18 cellular contexts compared by ENCODE assay signal in the genomic region with DNA sequence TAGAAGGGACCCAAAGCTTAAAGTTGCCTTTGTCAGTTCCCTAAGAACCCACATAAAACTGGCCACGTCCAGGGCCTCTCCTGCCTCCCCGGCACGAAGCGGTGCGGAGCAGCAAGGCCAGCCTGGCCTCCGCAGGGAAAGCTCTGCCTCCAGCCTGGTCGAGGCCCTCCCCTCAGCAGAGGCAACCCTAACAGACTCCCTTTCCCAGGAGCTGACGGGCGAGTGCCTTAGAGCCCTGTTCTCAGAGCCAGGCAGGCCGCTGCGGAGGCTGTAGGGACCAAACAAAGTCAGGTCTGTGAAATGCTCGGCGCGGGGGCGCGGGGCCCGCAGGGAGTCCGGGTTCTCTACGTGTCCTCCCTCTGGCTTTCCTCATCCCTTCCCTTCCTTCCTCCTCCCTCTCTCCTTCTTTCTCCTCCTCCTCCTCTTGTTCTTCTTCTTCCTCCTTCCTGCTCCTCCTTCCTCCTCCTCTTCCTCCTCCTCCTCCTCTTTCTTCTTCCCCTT. TPM values are rescaled to one million over a fixed set of nuclear protein-coding genes. Genes with fewer than 3 reads are reported as not detected.
A peak's percentile ranks its signal among the peaks of the same experiment; 100 is the strongest.
DNase-seq lines count a peak whose midpoint lies in the region; ATAC-seq and TF ChIP-seq lines count a peak whose summit lies in the region.
"Had no signal": no experiment of that assay in that cellular context is flagged by ENCODE, and none has a peak within 500 bp of the region (broad histone marks: within the 10 kb centered on the region; RNA-seq: fewer than 3 reads in every experiment).

No MANE protein-coding gene starts in this region.

- CTCF ChIA-PET in Calu3 (lab: Charles Lee) (no interaction called here), PC-9 (lab: Charles Lee) (no interaction called here), SK-N-SH (lab: Yijun Ruan, JAX) (no interaction called here)

- no peak for TF ChIP-seq POLR2A in esophagus squamous epithelium (IDR thresholded peaks at IDR 0.05)

- H3K79me2 ChIP-seq in PC-9 (ENCODE audit: low read depth) (0 out of 2 replicates have a peak, but pooled peaks cover 4% of the 10 kb centered on the region), SK-N-SH (ENCODE audit: insufficient read depth) (no peaks in the 10 kb centered on the region)

- ATAC-seq in GM21723 (IDR thresholded peaks at IDR 0.05; ENCODE audit: unreplicated experiment): no peak
- no peak for ATAC-seq in stimulated activated memory B cell treated with anti-CD40 and anti-IgM and Interleukin-4, amounts not matched to agents 10 μg/mL and 1 μg/mL and 100 μg/mL, for 72 hours

- H3F3A ChIP-seq in PC-9 (ENCODE audit: insufficient read depth, low read depth) (peaks cover 38% of the 10 kb centered on the region), SK-N-SH (replicated peaks; ENCODE audit: insufficient read depth) (peaks cover 3% of the 10 kb centered on the region)

- no peak for DNase-seq in Calu3
- DNase-seq in PC-9: no peak
- DNase-seq in esophagus squamous epithelium (lab: John Stamatoyannopoulos, UW): no peak
- peak; percentile 34 for DNase-seq in nephron progenitor cell
- no peak for DNase-seq in HCEC 1CT
- DNase-seq in SK-N-SH: no peak
- DNase-seq: activated CD8-positive, alpha-beta T cell treated with anti-CD3 and anti-CD28 coated beads, Interleukin-2, amount 10 ng/mL, durations not matched to agents 7 days and 5 days; colonic mucosa; DMS 273 treated with DMSO at 0.1 percent for 48 hours; erythroblast; naive thymus-derived CD8-positive, alpha-beta T cell; NCI-H2171 treated with DMSO at 0.1 percent for 48 hours; NK-92 treated with Interleukin-12 subunit alpha and Interleukin-12 subunit beta, amount 100 ng/mL, for 24 hours had no signal

- H3K4me1 ChIP-seq in PC-9 (replicated peaks; ENCODE audit: insufficient read depth): peaks cover 63% of the 10 kb centered on the region
- H3K4me1 ChIP-seq in esophagus squamous epithelium: peaks cover 30 to 72% (median 33%) of the 10 kb centered on the region in 3 donors
- peaks cover 3 to 9% of the 10 kb centered on the region in 2 experiments; a peak in 3 of 4 replicates for H3K4me1 ChIP-seq in SK-N-SH (ENCODE audit: control insufficient read depth in 1 of 2, insufficient read depth in 2 of 2, low read depth in 1 of 2, low read length in 1 of 2)
- H3K4me1 ChIP-seq: colonic mucosa, thyroid gland had no signal

- H3K9ac ChIP-seq in SK-N-SH: no peak overlapping the region

- H3K36me3 Mint-ChIP-seq in Calu3 (ENCODE audit: insufficient read depth, unreplicated experiment) (peaks cover 26% of the 10 kb centered on the region), nephron progenitor cell (ENCODE audit: low read depth) (no peaks in the 10 kb centered on the region)
- H3K36me3 Mint-ChIP-seq in stimulated activated memory B cell treated with anti-CD40 and anti-IgM and Interleukin-4, amounts not matched to agents 10 μg/mL and 1 μg/mL and 100 μg/mL, for 72 hours: no peaks in the 10 kb centered on the region

- TF ChIP-seq CTCF in Calu3 (IDR thresholded peaks at IDR 0.05; ENCODE audit: unreplicated experiment): no peak
- TF ChIP-seq CTCF in PC-9 (conservative IDR thresholded peaks at IDR 0.05): no peak
- TF ChIP-seq CTCF in esophagus squamous epithelium (IDR thresholded peaks at IDR 0.05): no peak
- no peak for TF ChIP-seq CTCF in nephron progenitor cell (IDR thresholded peaks at IDR 0.05)
- TF ChIP-seq CTCF in SK-N-SH (IDR thresholded peaks at IDR 0.05): no peak

- H3K4me1 Mint-ChIP-seq in Calu3 (ENCODE audit: low read depth, unreplicated experiment): peaks cover 29% of the 10 kb centered on the region
- peaks cover 30% of the 10 kb centered on the region for H3K4me1 Mint-ChIP-seq in nephron progenitor cell
- H3K4me1 Mint-ChIP-seq in stimulated activated memory B cell treated with anti-CD40 and anti-IgM and Interleukin-4, amounts not matched to agents 10 μg/mL and 1 μg/mL and 100 μg/mL, for 72 hours: peaks cover 6% of the 10 kb centered on the region

- intact Hi-C loops in Calu3 (cut with micrococcal nuclease; ENCODE audit: unreplicated experiment): loop anchor here (10.0 kb wide), 1 partner anchor 111 kb away; no protein-coding TSS in a partner anchor
- intact Hi-C loops in PC-9 (cut with micrococcal nuclease; ENCODE audit: unreplicated experiment): loop anchor here (2.0 kb wide), 2 partner anchors 33 to 61 kb away; no protein-coding TSS in a partner anchor
- intact Hi-C loops in esophagus squamous epithelium (cut with DNase I): no loop called here

- no peaks in the 10 kb centered on the region for H3K9me3 Mint-ChIP-seq in Calu3 (ENCODE audit: low read depth, unreplicated experiment)
- peaks cover under 1% of the 10 kb centered on the region for H3K9me3 Mint-ChIP-seq in nephron progenitor cell
- no peaks in the 10 kb centered on the region for H3K9me3 Mint-ChIP-seq in stimulated activated memory B cell treated with anti-CD40 and anti-IgM and Interleukin-4, amounts not matched to agents 10 μg/mL and 1 μg/mL and 100 μg/mL, for 72 hours
- H3K9me3 Mint-ChIP-seq: activated T-helper 2 cell treated with anti-CD3 and anti-CD28 coated beads, Interferon-gamma antibody, Interleukin-2, Interleukin-4, amounts not matched to agents 10 μg/mL and 5 μg/mL and 100 μg/mL, durations not matched to agents 14 hours and 24 hours and 36 hours had no signal

- TF ChIP-seq RAD21 in SK-N-SH (IDR thresholded peaks at IDR 0.05; ENCODE audit: low read length): no peak

- H3K4me3 ChIP-seq in PC-9 (peak overlapping the region; percentile 27; the same call in 1 of the 2 replicates), esophagus squamous epithelium (peak overlapping the region in 1 of 4 donors; percentile 15), SK-N-SH (ENCODE audit: low read depth in 2 of 2, low read length in 1 of 2) (no peak overlapping the region)
- H3K4me3 ChIP-seq: colonic mucosa, thyroid gland had no signal

- POLR2A ChIA-PET in PC-9 (lab: Charles Lee; ENCODE audit: unreplicated experiment): no interaction called here
- POLR2A ChIA-PET in SK-N-SH (lab: Yijun Ruan, JAX): no interaction called here

- 55 to 64% methylated on average over 10 to 12 of the region's 19 CpGs for WGBS in esophagus squamous epithelium, 2 donors
- 95% methylated on average over 18 of the region's 19 CpGs for WGBS in SK-N-SH (ENCODE audit: low lambda C conversion rate)

- no peak overlapping the region for H2AFZ ChIP-seq in PC-9
- no peak overlapping the region for H2AFZ ChIP-seq in SK-N-SH (ENCODE audit: low read depth)

- H3K27ac ChIP-seq in PC-9 (peak overlapping the region; percentile 93), esophagus squamous epithelium (peak overlapping the region in 3 of 4 donors; percentile 89 to 92 (median 91)), SK-N-SH (ENCODE audit: low read depth in 2 of 2, low read length in 1 of 2) (no peak overlapping the region)
- H3K27ac ChIP-seq: colonic mucosa, thyroid gland had no signal

- TF ChIP-seq EP300 in SK-N-SH (IDR thresholded peaks at IDR 0.05; ENCODE audit: borderline replicate concordance in 1 of 2, low read depth in 1 of 2, low read length in 1 of 2): no peak

- H3K4me2 ChIP-seq in PC-9: peak overlapping the region; percentile 66
- no peak overlapping the region for H3K4me2 ChIP-seq in SK-N-SH

- H3K4me3 Mint-ChIP-seq in Calu3 (ENCODE audit: low read depth, unreplicated experiment) (peak overlapping the region; percentile 47), nephron progenitor cell (peak overlapping the region; percentile 59)
- no peak overlapping the region for H3K4me3 Mint-ChIP-seq in stimulated activated memory B cell treated with anti-CD40 and anti-IgM and Interleukin-4, amounts not matched to agents 10 μg/mL and 1 μg/mL and 100 μg/mL, for 72 hours
- H3K4me3 Mint-ChIP-seq: activated CD8-positive, alpha-beta T cell treated with anti-CD3 and anti-CD28 coated beads, Interleukin-2, amount 10 ng/mL, durations not matched to agents 7 days and 5 days had no signal

- BruUV-seq in Calu3 (replicated peaks; lab: Mats Ljungman, UMichigan) (no TSS peak), PC-9 (replicated peaks; lab: Mats Ljungman, UMichigan) (no TSS peak)

- H4K20me1 ChIP-seq in PC-9 (ENCODE audit: insufficient read depth) (no peaks in the 10 kb centered on the region), SK-N-SH (ENCODE audit: insufficient read depth) (no peaks in the 10 kb centered on the region)

- H3K36me3 ChIP-seq in PC-9 (ENCODE audit: low read depth): no peaks in the 10 kb centered on the region
- no peaks in the 10 kb centered on the region for H3K36me3 ChIP-seq in esophagus squamous epithelium
- H3K36me3 ChIP-seq in SK-N-SH (replicated peaks in 1 of 2; ENCODE audit: control insufficient read depth in 1 of 2, insufficient read depth in 2 of 2, low read length in 1 of 2): no peaks in the 10 kb centered on the region
- H3K36me3 ChIP-seq: colonic mucosa, heart left ventricle, thyroid gland had no signal

- no peaks in the 10 kb centered on the region for H3K9me2 ChIP-seq in PC-9 (ENCODE audit: insufficient read depth)
- no peaks in the 10 kb centered on the region for H3K9me2 ChIP-seq in SK-N-SH

- no peaks in the 10 kb centered on the region for H3K27me3 ChIP-seq in PC-9 (ENCODE audit: insufficient read depth, low read depth)
- peaks cover 0 to 71% (median 0%) of the 10 kb centered on the region in 4 donors for H3K27me3 ChIP-seq in esophagus squamous epithelium
- H3K27me3 ChIP-seq in SK-N-SH (ENCODE audit: insufficient read depth): no peaks in the 10 kb centered on the region
- H3K27me3 ChIP-seq: colonic mucosa, thyroid gland had no signal

- H3K27me3 Mint-ChIP-seq in Calu3 (ENCODE audit: unreplicated experiment): no peaks in the 10 kb centered on the region
- H3K27me3 Mint-ChIP-seq in nephron progenitor cell (ENCODE audit: low read depth, poor library complexity): peaks cover 72% of the 10 kb centered on the region
- H3K27me3 Mint-ChIP-seq in stimulated activated memory B cell treated with anti-CD40 and anti-IgM and Interleukin-4, amounts not matched to agents 10 μg/mL and 1 μg/mL and 100 μg/mL, for 72 hours: peaks cover 87% of the 10 kb centered on the region

- H3K27ac Mint-ChIP-seq in Calu3 (ENCODE audit: unreplicated experiment): peak overlapping the region; percentile 84
- no peak overlapping the region for H3K27ac Mint-ChIP-seq in nephron progenitor cell
- no peak overlapping the region for H3K27ac Mint-ChIP-seq in stimulated activated memory B cell treated with anti-CD40 and anti-IgM and Interleukin-4, amounts not matched to agents 10 μg/mL and 1 μg/mL and 100 μg/mL, for 72 hours
- H3K27ac Mint-ChIP-seq: activated CD8-positive, alpha-beta T cell treated with anti-CD3 and anti-CD28 coated beads, Interleukin-2, amount 10 ng/mL, durations not matched to agents 7 days and 5 days; activated T-helper 2 cell treated with anti-CD3 and anti-CD28 coated beads, Interferon-gamma antibody, Interleukin-2, Interleukin-4, amounts not matched to agents 10 μg/mL and 5 μg/mL and 100 μg/mL, durations not matched to agents 14 hours and 24 hours and 36 hours; naive thymus-derived CD8-positive, alpha-beta T cell had no signal

- H3K9me3 ChIP-seq in PC-9 (ENCODE audit: insufficient read depth, low read depth): no peaks in the 10 kb centered on the region
- no peaks in the 10 kb centered on the region for H3K9me3 ChIP-seq in esophagus squamous epithelium
- H3K9me3 ChIP-seq in SK-N-SH: no peaks in the 10 kb centered on the region
- H3K9me3 ChIP-seq: colonic mucosa, thyroid gland had no signal

RNA-seq across cellular contexts. Expression of a gene that starts 40.7 kb away (rescaled TPM):
- total RNA-seq in Calu3 (2022) (30.0 and 30.3 TPM in 2 replicates), PC-9 (2021) (30.1 and 39.3 TPM in 2 replicates), esophagus squamous epithelium (10 to 100 TPM; 41.1 to 93.5 (median 68.8) TPM)
- polyA plus RNA-seq in SK-N-SH (2012; rRNA removed): 7.0 and 11.0 TPM in 2 replicates
- polyA plus RNA-seq in SK-N-SH (2012; cell fraction: cytosol; rRNA removed): 4.2 and 5.7 TPM in 2 replicates
- 33.7 and 42.4 TPM in 2 replicates for polyA plus RNA-seq in SK-N-SH (2012; cell fraction: nucleus; rRNA removed)
- total RNA-seq: activated CD8-positive, alpha-beta T cell treated with anti-CD3 and anti-CD28 coated beads, Interleukin-2, amount 10 ng/mL, durations not matched to agents 7 days and 5 days; activated T-helper 2 cell treated with anti-CD3 and anti-CD28 coated beads, Interferon-gamma antibody, Interleukin-2, Interleukin-4, amounts not matched to agents 10 μg/mL and 5 μg/mL and 100 μg/mL, durations not matched to agents 14 hours and 24 hours and 36 hours had no signal

Comparison
In these comparisons a context has a peak if more than half of its experiments do, and no peak if none do; other contexts are left out.
1. H3K27ac ChIP-seq: peak in PC-9 (single experiment) and esophagus squamous epithelium (3 of 4); none in SK-N-SH (0 of 2).